In genomic region chrX:130700629-130701028, GRCh38 we compare ENCODE assay signal across 10 cellular contexts.
"Had no signal": no experiment of that assay in that cellular context is flagged by ENCODE, and none has a peak within 500 bp of the region (broad histone marks: within the 10 kb centered on the region; RNA-seq: fewer than 3 reads in every experiment).

No MANE protein-coding gene starts in this region.

- H3K4me3 Mint-ChIP-seq: HFFc6, IgD-negative memory B cell had no signal

- H3K27ac ChIP-seq: GM23248, HL-60 had no signal

- H3K9ac ChIP-seq: GM23248 had no signal

- ATAC-seq: HCT116, HepG2 had no signal

- FAIRE-seq: HepG2 had no signal

- H3K36me3 ChIP-seq: HAP-1 had no signal

- H3K9me3 ChIP-seq: HAP-1 had no signal

- H3K4me1 ChIP-seq: HAP-1 had no signal

- H3K27me3 Mint-ChIP-seq: IgD-negative memory B cell had no signal

- H2AFZ ChIP-seq: GM23248 had no signal

- H3K36me3 Mint-ChIP-seq: IgD-negative memory B cell had no signal

- H3K9me3 Mint-ChIP-seq: HFFc6, IgD-negative memory B cell had no signal

- DNase-seq: GM23248, GOT3, H7, HFFc6, KG1 had no signal

- H3K4me3 ChIP-seq: GM23248, HAP-1 had no signal

- H3K27ac Mint-ChIP-seq: HFFc6, IgD-negative memory B cell had no signal
